1 cellular context compared by ENCODE assay signal in genomic region chr12:45478931-45479330, GRCh38.
"Had no signal": no experiment of that assay in that cellular context is flagged by ENCODE, and none has a peak within 500 bp of the region (broad histone marks: within the 10 kb centered on the region; RNA-seq: fewer than 3 reads in every experiment).

No MANE protein-coding gene starts in this region.

- H3K4me3 ChIP-seq: GM12878 had no signal

- ATAC-seq: GM12878 had no signal
